In the genomic region with DNA sequence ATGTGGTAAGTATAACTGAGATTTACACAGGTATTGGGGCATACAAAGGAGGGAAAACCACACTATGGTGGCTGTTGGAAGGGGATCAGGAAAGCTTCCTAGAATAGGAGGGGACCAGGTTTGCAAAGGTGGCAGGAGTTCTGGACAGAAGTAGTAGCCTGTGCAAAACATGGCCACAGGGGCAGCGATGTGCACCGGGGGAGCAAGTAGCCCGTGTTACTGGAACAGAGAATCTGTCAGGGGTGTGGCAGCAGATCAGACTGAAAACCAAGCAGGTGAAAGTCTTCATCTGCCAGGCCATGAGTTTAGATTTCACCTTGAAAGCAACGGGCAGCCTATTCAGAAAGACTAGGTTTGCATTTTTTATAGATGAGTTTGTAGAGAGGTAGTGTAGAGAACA, we compare ENCODE assay signal across 2 cellular contexts.
TF ChIP-seq lines count a peak whose summit lies in the region.

No MANE protein-coding gene starts in this region.

TF ChIP-seq in A549, 52 proteins besides CTCF, POLR2A, EP300 and RAD21:
- no peak for TF ChIP-seq JUNB (IDR thresholded peaks at IDR 0.05)
- TF ChIP-seq CEBPB (IDR thresholded peaks at IDR 0.05), result no peak
- no peak for TF ChIP-seq ZNF302 (CRISPR knock-in tag; IDR thresholded peaks at IDR 0.05)
- no peak for TF ChIP-seq EHMT2 (IDR thresholded peaks at IDR 0.05; ENCODE audit: low read depth)
- TF ChIP-seq, protein P1, sequence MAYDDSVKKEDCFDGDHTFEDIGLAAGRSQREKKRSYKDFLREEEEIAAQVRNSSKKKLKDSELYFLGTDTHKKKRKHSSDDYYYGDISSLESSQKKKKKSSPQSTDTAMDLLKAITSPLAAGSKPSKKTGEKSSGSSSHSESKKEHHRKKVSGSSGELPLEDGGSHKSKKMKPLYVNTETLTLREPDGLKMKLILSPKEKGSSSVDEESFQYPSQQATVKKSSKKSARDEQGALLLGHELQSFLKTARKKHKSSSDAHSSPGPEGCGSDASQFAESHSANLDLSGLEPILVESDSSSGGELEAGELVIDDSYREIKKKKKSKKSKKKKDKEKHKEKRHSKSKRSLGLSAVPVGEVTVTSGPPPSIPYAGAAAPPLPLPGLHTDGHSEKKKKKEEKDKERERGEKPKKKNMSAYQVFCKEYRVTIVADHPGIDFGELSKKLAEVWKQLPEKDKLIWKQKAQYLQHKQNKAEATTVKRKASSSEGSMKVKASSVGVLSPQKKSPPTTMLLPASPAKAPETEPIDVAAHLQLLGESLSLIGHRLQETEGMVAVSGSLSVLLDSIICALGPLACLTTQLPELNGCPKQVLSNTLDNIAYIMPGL (CRISPR knock-in tag; IDR thresholded peaks at IDR 0.05; ENCODE audit: borderline replicate concordance), result no peak
- TF ChIP-seq, protein P2, sequence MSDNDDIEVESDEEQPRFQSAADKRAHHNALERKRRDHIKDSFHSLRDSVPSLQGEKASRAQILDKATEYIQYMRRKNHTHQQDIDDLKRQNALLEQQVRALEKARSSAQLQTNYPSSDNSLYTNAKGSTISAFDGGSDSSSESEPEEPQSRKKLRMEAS (IDR thresholded peaks at IDR 0.05), result no peak
- TF ChIP-seq HOXB13 (CRISPR knock-in tag; IDR thresholded peaks at IDR 0.05; ENCODE audit: low read depth), result no peak
- TF ChIP-seq KDM5A (IDR thresholded peaks at IDR 0.05), result no peak
- TF ChIP-seq SMC3 (IDR thresholded peaks at IDR 0.05), result no peak

TF ChIP-seq in HCT116, 20 proteins besides CTCF, POLR2A, EP300 and RAD21:
- TF ChIP-seq ELF1 (IDR thresholded peaks at IDR 0.05; ENCODE audit: borderline replicate concordance, low read depth) (no peak), TCF7L2 (IDR thresholded peaks at IDR 0.05; ENCODE audit: borderline replicate concordance, extremely low read depth, insufficient read depth, insufficient read length) (no peak), JUND (IDR thresholded peaks at IDR 0.05) (no peak), EGR1 (IDR thresholded peaks at IDR 0.05; ENCODE audit: low read depth) (no peak), EZH2phosphoT487 (IDR thresholded peaks at IDR 0.05; ENCODE audit: borderline replicate concordance) (no peak)
